Comparison of ENCODE assay signal across 1 cellular context in genomic region chr21:45430521-45431501, GRCh38.
A peak's percentile ranks its signal among the peaks of the same experiment; 100 is the strongest.
TF ChIP-seq lines count a peak whose summit lies in the region.

No MANE protein-coding gene starts in this region.

TF ChIP-seq in HepG2, 621 proteins besides CTCF, POLR2A, EP300 and RAD21 (continued from another document and continues in another):
- peak; percentile 82; the same call in 1 of the 2 replicates for TF ChIP-seq ZNF747 (CRISPR knock-in tag; IDR thresholded peaks at IDR 0.05; ENCODE audit: borderline replicate concordance)
- no peak for TF ChIP-seq ZNF230 (CRISPR knock-in tag; IDR thresholded peaks at IDR 0.05)
- no peak for TF ChIP-seq ARID3A (IDR thresholded peaks at IDR 0.05; ENCODE audit: low read depth, low read length)
- no peak for TF ChIP-seq ZNF224 (CRISPR knock-in tag; IDR thresholded peaks at IDR 0.05)
- TF ChIP-seq EED (CRISPR knock-in tag; IDR thresholded peaks at IDR 0.05), result no peak
- TF ChIP-seq HDAC1 (CRISPR knock-in tag; IDR thresholded peaks at IDR 0.05), result peak; percentile 98
- TF ChIP-seq NFATC3 (CRISPR knock-in tag; IDR thresholded peaks at IDR 0.05), result no peak
- TF ChIP-seq, protein P1, sequence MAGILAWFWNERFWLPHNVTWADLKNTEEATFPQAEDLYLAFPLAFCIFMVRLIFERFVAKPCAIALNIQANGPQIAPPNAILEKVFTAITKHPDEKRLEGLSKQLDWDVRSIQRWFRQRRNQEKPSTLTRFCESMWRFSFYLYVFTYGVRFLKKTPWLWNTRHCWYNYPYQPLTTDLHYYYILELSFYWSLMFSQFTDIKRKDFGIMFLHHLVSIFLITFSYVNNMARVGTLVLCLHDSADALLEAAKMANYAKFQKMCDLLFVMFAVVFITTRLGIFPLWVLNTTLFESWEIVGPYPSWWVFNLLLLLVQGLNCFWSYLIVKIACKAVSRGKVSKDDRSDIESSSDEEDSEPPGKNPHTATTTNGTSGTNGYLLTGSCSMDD (CRISPR knock-in tag; IDR thresholded peaks at IDR 0.05), result no peak
- TF ChIP-seq ZNF33B (CRISPR knock-in tag; IDR thresholded peaks at IDR 0.05), result peak; percentile 87; the same call in 1 of the 2 replicates
- peak; percentile 43 for TF ChIP-seq PHF8 (CRISPR knock-in tag; IDR thresholded peaks at IDR 0.05)
- TF ChIP-seq RFX3 (CRISPR knock-in tag; IDR thresholded peaks at IDR 0.05), result no peak
- TF ChIP-seq FOXP1 (IDR thresholded peaks at IDR 0.05), result no peak
- peak; percentile 62 for TF ChIP-seq FOXP1 (CRISPR knock-in tag; IDR thresholded peaks at IDR 0.05)
- no peak for TF ChIP-seq SRSF4 (IDR thresholded peaks at IDR 0.05; ENCODE audit: low read depth, low read length, poor library complexity, severe bottlenecking)
- peak; percentile 74 for TF ChIP-seq FOXA3 (CRISPR knock-in tag; IDR thresholded peaks at IDR 0.05)
- no peak for TF ChIP-seq ARID2 (CRISPR knock-in tag; IDR thresholded peaks at IDR 0.05; ENCODE audit: borderline replicate concordance)
- TF ChIP-seq GTF3A (CRISPR knock-in tag; conservative IDR thresholded peaks at IDR 0.05), result no peak
- TF ChIP-seq ZNF251 (CRISPR knock-in tag; IDR thresholded peaks at IDR 0.05), result no peak
- TF ChIP-seq ZNF841 (CRISPR knock-in tag; IDR thresholded peaks at IDR 0.05; ENCODE audit: borderline replicate concordance), result no peak
- TF ChIP-seq AKAP8 (CRISPR knock-in tag; IDR thresholded peaks at IDR 0.05), result peak; percentile 92
- peak; percentile 76; the same call in 1 of the 2 replicates for TF ChIP-seq HMG20A (CRISPR knock-in tag; IDR thresholded peaks at IDR 0.05; ENCODE audit: borderline replicate concordance)
- TF ChIP-seq GATAD2A (CRISPR knock-in tag; IDR thresholded peaks at IDR 0.05), result peak; percentile 91
- TF ChIP-seq, protein P2, sequence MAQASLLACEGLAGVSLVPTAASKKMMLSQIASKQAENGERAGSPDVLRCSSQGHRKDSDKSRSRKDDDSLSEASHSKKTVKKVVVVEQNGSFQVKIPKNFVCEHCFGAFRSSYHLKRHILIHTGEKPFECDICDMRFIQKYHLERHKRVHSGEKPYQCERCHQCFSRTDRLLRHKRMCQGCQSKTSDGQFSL (CRISPR knock-in tag; IDR thresholded peaks at IDR 0.05), result no peak
- TF ChIP-seq ZBTB8A (CRISPR knock-in tag; IDR thresholded peaks at IDR 0.05; ENCODE audit: borderline replicate concordance, low read depth), result no peak
- TF ChIP-seq BRCA1 (CRISPR knock-in tag; IDR thresholded peaks at IDR 0.05), result peak; percentile 59; the same call in 1 of the 2 replicates
- no peak for TF ChIP-seq RFX1 (IDR thresholded peaks at IDR 0.05)
- TF ChIP-seq LRRFIP1 (CRISPR knock-in tag; conservative IDR thresholded peaks at IDR 0.05), result no peak
- 0 out of 2 replicates have a peak, but pooled peaks have one; percentile 48 for TF ChIP-seq TP53 (CRISPR knock-in tag; conservative IDR thresholded peaks at IDR 0.05)
- no peak for TF ChIP-seq TBL1XR1 (IDR thresholded peaks at IDR 0.05; ENCODE audit: borderline replicate concordance, low read length, partially characterized antibody)
- no peak for TF ChIP-seq GMEB2 (CRISPR knock-in tag; IDR thresholded peaks at IDR 0.05; ENCODE audit: low read depth)
- TF ChIP-seq ZNF546 (CRISPR knock-in tag; conservative IDR thresholded peaks at IDR 0.05), result no peak
- TF ChIP-seq ZNF136 (CRISPR knock-in tag; IDR thresholded peaks at IDR 0.05; ENCODE audit: low read depth), result peak; percentile 96; the same call in 1 of the 2 replicates
- no peak for TF ChIP-seq ARNT (IDR thresholded peaks at IDR 0.05)
- no peak for TF ChIP-seq TAF15 (IDR thresholded peaks at IDR 0.05; ENCODE audit: low read depth, low read length, poor library complexity, severe bottlenecking)
- TF ChIP-seq RARA (CRISPR knock-in tag; IDR thresholded peaks at IDR 0.05), result peak; percentile 94
- TF ChIP-seq GATA4 (IDR thresholded peaks at IDR 0.05; ENCODE audit: borderline replicate concordance, low read depth), result peak; percentile 53; the same call in 1 of the 2 replicates
- no peak for TF ChIP-seq ZNF513 (CRISPR knock-in tag; conservative IDR thresholded peaks at IDR 0.05)
- TF ChIP-seq NONO (IDR thresholded peaks at IDR 0.05), result no peak
- peak; percentile 93 for TF ChIP-seq NONO (CRISPR knock-in tag; conservative IDR thresholded peaks at IDR 0.05)
- TF ChIP-seq HMGA1 (CRISPR knock-in tag; conservative IDR thresholded peaks at IDR 0.05), result no peak
- TF ChIP-seq RERE (CRISPR knock-in tag; IDR thresholded peaks at IDR 0.05; ENCODE audit: low read depth), result peak; percentile 76
- 0 out of 2 replicates have a peak, but pooled peaks have one; percentile 73 for TF ChIP-seq CREBL2 (CRISPR knock-in tag; IDR thresholded peaks at IDR 0.05; ENCODE audit: borderline replicate concordance)
- TF ChIP-seq, protein P3, sequence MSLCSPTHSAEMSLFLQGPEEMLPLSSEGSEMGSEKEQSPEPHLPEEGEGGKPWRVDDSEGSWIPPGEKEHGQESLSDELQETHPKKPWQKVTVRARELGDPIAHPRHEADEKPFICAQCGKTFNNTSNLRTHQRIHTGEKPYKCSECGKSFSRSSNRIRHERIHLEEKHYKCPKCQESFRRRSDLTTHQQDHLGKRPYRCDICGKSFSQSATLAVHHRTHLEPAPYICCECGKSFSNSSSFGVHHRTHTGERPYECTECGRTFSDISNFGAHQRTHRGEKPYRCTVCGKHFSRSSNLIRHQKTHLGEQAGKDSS (CRISPR knock-in tag; IDR thresholded peaks at IDR 0.05; ENCODE audit: borderline replicate concordance, low read depth), result peak; percentile 78; the same call in 1 of the 2 replicates
- TF ChIP-seq PAF1 (CRISPR knock-in tag; IDR thresholded peaks at IDR 0.05), result no peak
- peak; percentile 100 for TF ChIP-seq TEAD3 (CRISPR knock-in tag; optimal IDR thresholded peaks at IDR 0.05; ENCODE audit: borderline replicate concordance)
- TF ChIP-seq ERF (CRISPR knock-in tag; IDR thresholded peaks at IDR 0.05), result peak; percentile 80
- no peak for TF ChIP-seq ZNF615 (CRISPR knock-in tag; IDR thresholded peaks at IDR 0.05; ENCODE audit: borderline replicate concordance)
- TF ChIP-seq STAG1 (CRISPR knock-in tag; IDR thresholded peaks at IDR 0.05), result peak; percentile 32
- TF ChIP-seq JDP2 (CRISPR knock-in tag; IDR thresholded peaks at IDR 0.05; ENCODE audit: borderline replicate concordance), result no peak
- TF ChIP-seq ZNF598 (CRISPR knock-in tag; IDR thresholded peaks at IDR 0.05; ENCODE audit: borderline replicate concordance), result peak; percentile 89; the same call in 1 of the 2 replicates
- TF ChIP-seq RXRA (CRISPR knock-in tag; IDR thresholded peaks at IDR 0.05), result peak; percentile 92
- TF ChIP-seq THYN1 (CRISPR knock-in tag; IDR thresholded peaks at IDR 0.05; ENCODE audit: borderline replicate concordance, low read depth), result no peak
- TF ChIP-seq MAZ (IDR thresholded peaks at IDR 0.05; ENCODE audit: borderline replicate concordance, low read depth, low read length), result no peak
- TF ChIP-seq MAZ (CRISPR knock-in tag; IDR thresholded peaks at IDR 0.05; ENCODE audit: low read depth), result peak; percentile 89
- TF ChIP-seq ZNF709 (CRISPR knock-in tag; IDR thresholded peaks at IDR 0.05), result no peak; the same call in 1 of the 2 replicates
- peak; percentile 85; the same call in 1 of the 2 replicates for TF ChIP-seq ZNF337 (CRISPR knock-in tag; IDR thresholded peaks at IDR 0.05; ENCODE audit: borderline replicate concordance, low read depth)
- TF ChIP-seq SP2 (CRISPR knock-in tag; IDR thresholded peaks at IDR 0.05), result 0 out of 2 replicates have a peak, but pooled peaks have one; percentile 19
